ENCODE assay signal across 2 cellular contexts in the genomic region with DNA sequence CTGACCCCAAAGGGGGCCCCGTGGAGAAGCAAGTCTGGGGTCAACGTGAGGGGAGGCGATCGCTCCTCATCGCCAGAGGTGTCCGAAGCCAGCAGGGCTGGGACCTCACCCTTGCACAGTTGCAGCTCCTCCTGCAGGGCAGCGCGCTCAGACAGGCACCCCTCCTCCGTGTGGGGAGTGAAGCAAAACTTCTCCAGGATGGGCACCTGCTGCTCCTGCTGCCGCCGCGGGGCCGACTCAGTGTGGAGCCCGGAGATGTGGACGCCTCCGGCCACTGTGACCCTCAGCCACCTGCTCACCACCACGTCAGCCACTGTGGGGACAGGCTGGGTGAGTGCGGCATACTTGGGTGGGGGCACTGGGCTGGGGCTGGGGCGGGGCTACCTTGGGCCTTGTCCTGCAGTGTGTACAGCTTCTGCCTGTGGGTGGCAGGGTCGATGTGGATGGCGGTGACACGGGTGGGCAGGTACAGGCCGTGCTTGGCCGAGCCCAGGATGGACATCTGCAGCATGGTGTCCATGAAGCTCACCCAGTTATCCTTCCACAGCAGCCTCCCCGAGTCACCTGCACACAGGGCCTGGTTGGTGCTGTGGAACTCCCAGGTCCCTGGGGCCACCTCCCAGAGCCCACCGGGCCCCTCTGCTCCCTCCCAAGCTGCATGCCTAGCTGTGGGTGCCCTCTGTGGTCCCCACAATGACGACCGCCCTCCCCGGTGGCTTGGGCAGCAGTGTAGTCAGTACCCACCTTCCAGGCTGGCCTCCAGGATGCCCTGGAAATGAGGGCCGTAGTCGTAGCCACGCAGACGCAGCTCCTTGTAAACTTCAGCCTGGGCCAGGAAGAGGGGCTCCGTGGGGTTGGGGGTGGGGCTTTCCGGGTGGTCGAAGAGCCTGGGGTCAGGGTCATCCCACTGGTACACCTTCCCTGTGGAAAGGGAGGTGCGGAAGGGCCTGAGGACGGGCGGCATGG.
A peak's percentile ranks its signal among the peaks of the same experiment; 100 is the strongest.
TF ChIP-seq lines count a peak whose summit lies in the region.

No MANE protein-coding gene starts in this region.

TF ChIP-seq in HEK293, 187 proteins besides CTCF, POLR2A, EP300 and RAD21:
- TF ChIP-seq ZBTB48 (tag by site-specific recombination; IDR thresholded peaks at IDR 0.05) (no peak), ZIC2 (tag by site-specific recombination; IDR thresholded peaks at IDR 0.05) (no peak), TRIM28 (IDR thresholded peaks at IDR 0.05; ENCODE audit: borderline replicate concordance, low read length) (no peak), ZNF843 (tag by site-specific recombination; IDR thresholded peaks at IDR 0.05) (no peak), SP2 (tag by site-specific recombination; IDR thresholded peaks at IDR 0.05) (no peak), ZBTB7A (tag by site-specific recombination; IDR thresholded peaks at IDR 0.05; ENCODE audit: low read depth) (no peak), ZNF501 (tag by site-specific recombination; IDR thresholded peaks at IDR 0.05) (no peak), HOXA7 (CRISPR knock-in tag; IDR thresholded peaks at IDR 0.05; ENCODE audit: borderline replicate concordance) (no peak), ZEB2 (tag by site-specific recombination; IDR thresholded peaks at IDR 0.05) (no peak), ZNF335 (tag by site-specific recombination; conservative IDR thresholded peaks at IDR 0.05) (no peak), ZNF133 (tag by site-specific recombination; IDR thresholded peaks at IDR 0.05) (no peak), WT1 (tag by site-specific recombination; IDR thresholded peaks at IDR 0.05) (no peak)
- TF ChIP-seq, protein P1, sequence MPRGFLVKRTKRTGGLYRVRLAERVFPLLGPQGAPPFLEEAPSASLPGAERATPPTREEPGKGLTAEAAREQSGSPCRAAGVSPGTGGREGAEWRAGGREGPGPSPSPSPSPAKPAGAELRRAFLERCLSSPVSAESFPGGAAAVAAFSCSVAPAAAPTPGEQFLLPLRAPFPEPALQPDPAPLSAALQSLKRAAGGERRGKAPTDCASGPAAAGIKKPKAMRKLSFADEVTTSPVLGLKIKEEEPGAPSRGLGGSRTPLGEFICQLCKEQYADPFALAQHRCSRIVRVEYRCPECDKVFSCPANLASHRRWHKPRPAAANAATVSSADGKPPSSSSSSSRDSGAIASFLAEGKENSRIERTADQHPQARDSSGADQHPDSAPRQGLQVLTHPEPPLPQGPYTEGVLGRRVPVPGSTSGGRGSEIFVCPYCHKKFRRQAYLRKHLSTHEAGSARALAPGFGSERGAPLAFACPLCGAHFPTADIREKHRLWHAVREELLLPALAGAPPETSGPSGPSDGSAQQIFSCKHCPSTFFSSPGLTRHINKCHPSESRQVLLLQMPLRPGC (tag by site-specific recombination; IDR thresholded peaks at IDR 0.05), result no peak
- TF ChIP-seq, protein P2, sequence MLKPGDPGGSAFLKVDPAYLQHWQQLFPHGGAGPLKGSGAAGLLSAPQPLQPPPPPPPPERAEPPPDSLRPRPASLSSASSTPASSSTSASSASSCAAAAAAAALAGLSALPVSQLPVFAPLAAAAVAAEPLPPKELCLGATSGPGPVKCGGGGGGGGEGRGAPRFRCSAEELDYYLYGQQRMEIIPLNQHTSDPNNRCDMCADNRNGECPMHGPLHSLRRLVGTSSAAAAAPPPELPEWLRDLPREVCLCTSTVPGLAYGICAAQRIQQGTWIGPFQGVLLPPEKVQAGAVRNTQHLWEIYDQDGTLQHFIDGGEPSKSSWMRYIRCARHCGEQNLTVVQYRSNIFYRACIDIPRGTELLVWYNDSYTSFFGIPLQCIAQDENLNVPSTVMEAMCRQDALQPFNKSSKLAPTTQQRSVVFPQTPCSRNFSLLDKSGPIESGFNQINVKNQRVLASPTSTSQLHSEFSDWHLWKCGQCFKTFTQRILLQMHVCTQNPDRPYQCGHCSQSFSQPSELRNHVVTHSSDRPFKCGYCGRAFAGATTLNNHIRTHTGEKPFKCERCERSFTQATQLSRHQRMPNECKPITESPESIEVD (tag by site-specific recombination; IDR thresholded peaks at IDR 0.05), result no peak
- TF ChIP-seq, protein P3, sequence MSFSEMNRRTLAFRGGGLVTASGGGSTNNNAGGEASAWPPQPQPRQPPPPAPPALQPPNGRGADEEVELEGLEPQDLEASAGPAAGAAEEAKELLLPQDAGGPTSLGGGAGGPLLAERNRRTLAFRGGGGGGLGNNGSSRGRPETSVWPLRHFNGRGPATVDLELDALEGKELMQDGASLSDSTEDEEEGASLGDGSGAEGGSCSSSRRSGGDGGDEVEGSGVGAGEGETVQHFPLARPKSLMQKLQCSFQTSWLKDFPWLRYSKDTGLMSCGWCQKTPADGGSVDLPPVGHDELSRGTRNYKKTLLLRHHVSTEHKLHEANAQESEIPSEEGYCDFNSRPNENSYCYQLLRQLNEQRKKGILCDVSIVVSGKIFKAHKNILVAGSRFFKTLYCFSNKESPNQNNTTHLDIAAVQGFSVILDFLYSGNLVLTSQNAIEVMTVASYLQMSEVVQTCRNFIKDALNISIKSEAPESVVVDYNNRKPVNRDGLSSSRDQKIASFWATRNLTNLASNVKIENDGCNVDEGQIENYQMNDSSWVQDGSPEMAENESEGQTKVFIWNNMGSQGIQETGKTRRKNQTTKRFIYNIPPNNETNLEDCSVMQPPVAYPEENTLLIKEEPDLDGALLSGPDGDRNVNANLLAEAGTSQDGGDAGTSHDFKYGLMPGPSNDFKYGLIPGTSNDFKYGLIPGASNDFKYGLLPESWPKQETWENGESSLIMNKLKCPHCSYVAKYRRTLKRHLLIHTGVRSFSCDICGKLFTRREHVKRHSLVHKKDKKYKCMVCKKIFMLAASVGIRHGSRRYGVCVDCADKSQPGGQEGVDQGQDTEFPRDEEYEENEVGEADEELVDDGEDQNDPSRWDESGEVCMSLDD (tag by site-specific recombination; IDR thresholded peaks at IDR 0.05), result no peak
- TF ChIP-seq, protein P4, sequence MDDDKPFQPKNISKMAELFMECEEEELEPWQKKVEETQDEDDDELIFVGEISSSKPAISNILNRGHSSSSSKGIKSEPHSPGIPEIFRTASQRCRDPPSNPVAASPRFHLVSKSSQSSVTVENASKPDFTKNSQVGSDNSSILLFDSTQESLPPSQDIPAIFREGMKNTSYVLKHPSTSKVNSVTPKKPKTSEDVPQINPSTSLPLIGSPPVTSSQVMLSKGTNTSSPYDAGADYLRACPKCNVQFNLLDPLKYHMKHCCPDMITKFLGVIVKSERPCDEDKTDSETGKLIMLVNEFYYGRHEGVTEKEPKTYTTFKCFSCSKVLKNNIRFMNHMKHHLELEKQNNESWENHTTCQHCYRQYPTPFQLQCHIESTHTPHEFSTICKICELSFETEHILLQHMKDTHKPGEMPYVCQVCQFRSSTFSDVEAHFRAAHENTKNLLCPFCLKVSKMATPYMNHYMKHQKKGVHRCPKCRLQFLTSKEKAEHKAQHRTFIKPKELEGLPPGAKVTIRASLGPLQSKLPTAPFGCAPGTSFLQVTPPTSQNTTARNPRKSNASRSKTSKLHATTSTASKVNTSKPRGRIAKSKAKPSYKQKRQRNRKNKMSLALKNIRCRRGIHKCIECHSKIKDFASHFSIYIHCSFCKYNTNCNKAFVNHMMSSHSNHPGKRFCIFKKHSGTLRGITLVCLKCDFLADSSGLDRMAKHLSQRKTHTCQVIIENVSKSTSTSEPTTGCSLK (tag by site-specific recombination; IDR thresholded peaks at IDR 0.05), result no peak

TF ChIP-seq in K562, 482 proteins besides CTCF, POLR2A, EP300 and RAD21:
- TF ChIP-seq POLR2G (IDR thresholded peaks at IDR 0.05; ENCODE audit: low read depth, low read length) (peak; percentile 41), PML (IDR thresholded peaks at IDR 0.05; ENCODE audit: low read length) (0 out of 2 replicates have a peak, but pooled peaks have one; percentile 16), PTTG1 (tag; IDR thresholded peaks at IDR 0.05; ENCODE audit: low read depth) (no peak), RBFOX2 (IDR thresholded peaks at IDR 0.05; ENCODE audit: low read depth, low read length) (peak; percentile 65), SUPT5H (IDR thresholded peaks at IDR 0.05) (0 out of 2 replicates have a peak, but pooled peaks have one; percentile 8), RBM22 (IDR thresholded peaks at IDR 0.05; ENCODE audit: low read depth, low read length, poor library complexity, severe bottlenecking) (peak; percentile 6), PCBP1 (IDR thresholded peaks at IDR 0.05; ENCODE audit: low read depth, low read length, poor library complexity, severe bottlenecking) (peak; percentile 3), PHB2 (IDR thresholded peaks at IDR 0.05; ENCODE audit: low read depth) (no peak)
- TF ChIP-seq, protein P5, sequence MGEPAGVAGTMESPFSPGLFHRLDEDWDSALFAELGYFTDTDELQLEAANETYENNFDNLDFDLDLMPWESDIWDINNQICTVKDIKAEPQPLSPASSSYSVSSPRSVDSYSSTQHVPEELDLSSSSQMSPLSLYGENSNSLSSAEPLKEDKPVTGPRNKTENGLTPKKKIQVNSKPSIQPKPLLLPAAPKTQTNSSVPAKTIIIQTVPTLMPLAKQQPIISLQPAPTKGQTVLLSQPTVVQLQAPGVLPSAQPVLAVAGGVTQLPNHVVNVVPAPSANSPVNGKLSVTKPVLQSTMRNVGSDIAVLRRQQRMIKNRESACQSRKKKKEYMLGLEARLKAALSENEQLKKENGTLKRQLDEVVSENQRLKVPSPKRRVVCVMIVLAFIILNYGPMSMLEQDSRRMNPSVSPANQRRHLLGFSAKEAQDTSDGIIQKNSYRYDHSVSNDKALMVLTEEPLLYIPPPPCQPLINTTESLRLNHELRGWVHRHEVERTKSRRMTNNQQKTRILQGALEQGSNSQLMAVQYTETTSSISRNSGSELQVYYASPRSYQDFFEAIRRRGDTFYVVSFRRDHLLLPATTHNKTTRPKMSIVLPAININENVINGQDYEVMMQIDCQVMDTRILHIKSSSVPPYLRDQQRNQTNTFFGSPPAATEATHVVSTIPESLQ (CRISPR knock-in tag; IDR thresholded peaks at IDR 0.05), result no peak
- TF ChIP-seq, protein P6, sequence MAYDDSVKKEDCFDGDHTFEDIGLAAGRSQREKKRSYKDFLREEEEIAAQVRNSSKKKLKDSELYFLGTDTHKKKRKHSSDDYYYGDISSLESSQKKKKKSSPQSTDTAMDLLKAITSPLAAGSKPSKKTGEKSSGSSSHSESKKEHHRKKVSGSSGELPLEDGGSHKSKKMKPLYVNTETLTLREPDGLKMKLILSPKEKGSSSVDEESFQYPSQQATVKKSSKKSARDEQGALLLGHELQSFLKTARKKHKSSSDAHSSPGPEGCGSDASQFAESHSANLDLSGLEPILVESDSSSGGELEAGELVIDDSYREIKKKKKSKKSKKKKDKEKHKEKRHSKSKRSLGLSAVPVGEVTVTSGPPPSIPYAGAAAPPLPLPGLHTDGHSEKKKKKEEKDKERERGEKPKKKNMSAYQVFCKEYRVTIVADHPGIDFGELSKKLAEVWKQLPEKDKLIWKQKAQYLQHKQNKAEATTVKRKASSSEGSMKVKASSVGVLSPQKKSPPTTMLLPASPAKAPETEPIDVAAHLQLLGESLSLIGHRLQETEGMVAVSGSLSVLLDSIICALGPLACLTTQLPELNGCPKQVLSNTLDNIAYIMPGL (CRISPR knock-in tag; IDR thresholded peaks at IDR 0.05), result no peak
